1 cellular context compared by ENCODE assay signal in the genomic region with DNA sequence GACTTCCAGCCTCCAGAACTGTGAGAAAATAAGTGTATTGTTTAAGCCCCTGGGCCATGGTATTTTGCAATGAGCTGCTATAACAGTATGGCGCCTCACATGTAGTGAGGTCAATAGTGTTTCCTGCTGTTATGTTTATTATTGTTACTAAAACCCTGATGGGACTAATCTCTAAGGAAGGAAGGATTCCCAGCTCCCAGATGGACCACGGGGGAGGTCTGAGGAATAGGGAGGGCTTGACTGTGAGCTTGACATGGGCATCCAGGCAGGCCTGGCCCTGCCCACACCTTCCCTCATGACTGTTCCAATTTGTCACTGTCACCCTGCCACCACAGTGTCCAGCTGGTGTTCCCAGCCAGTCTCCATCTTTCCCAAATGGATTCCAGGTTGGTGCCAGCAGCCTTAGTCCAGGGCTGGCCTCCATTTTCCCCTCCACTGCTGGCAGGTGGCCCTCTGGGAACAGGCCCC.
TF ChIP-seq lines count a peak whose summit lies in the region.

No MANE protein-coding gene starts in this region.

TF ChIP-seq in SK-N-SH treated with all-trans-retinoic acid at 6 μM for 48 hours, 23 proteins besides CTCF, POLR2A, EP300 and RAD21:
- TF ChIP-seq ZFP3 (CRISPR knock-in tag; IDR thresholded peaks at IDR 0.05) (no peak), TOX (CRISPR knock-in tag; IDR thresholded peaks at IDR 0.05; ENCODE audit: borderline replicate concordance) (no peak), GLIS3 (CRISPR knock-in tag; IDR thresholded peaks at IDR 0.05) (no peak), ARNTL (CRISPR knock-in tag; IDR thresholded peaks at IDR 0.05; ENCODE audit: borderline replicate concordance, low read depth) (no peak), OSR1 (CRISPR knock-in tag; IDR thresholded peaks at IDR 0.05) (no peak), RARB (CRISPR knock-in tag; IDR thresholded peaks at IDR 0.05) (no peak), PPARA (CRISPR knock-in tag; IDR thresholded peaks at IDR 0.05; ENCODE audit: borderline replicate concordance) (no peak), TCF4 (CRISPR knock-in tag; IDR thresholded peaks at IDR 0.05; ENCODE audit: borderline replicate concordance) (no peak), SNAI2 (CRISPR knock-in tag; IDR thresholded peaks at IDR 0.05) (no peak), ZNF8 (CRISPR knock-in tag; IDR thresholded peaks at IDR 0.05) (no peak)
- TF ChIP-seq, protein P1, sequence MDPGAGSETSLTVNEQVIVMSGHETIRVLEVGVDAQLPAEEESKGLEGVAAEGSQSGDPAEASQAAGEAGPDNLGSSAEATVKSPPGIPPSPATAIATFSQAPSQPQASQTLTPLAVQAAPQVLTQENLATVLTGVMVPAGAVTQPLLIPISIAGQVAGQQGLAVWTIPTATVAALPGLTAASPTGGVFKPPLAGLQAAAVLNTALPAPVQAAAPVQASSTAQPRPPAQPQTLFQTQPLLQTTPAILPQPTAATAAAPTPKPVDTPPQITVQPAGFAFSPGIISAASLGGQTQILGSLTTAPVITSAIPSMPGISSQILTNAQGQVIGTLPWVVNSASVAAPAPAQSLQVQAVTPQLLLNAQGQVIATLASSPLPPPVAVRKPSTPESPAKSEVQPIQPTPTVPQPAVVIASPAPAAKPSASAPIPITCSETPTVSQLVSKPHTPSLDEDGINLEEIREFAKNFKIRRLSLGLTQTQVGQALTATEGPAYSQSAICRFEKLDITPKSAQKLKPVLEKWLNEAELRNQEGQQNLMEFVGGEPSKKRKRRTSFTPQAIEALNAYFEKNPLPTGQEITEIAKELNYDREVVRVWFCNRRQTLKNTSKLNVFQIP (CRISPR knock-in tag; IDR thresholded peaks at IDR 0.05; ENCODE audit: borderline replicate concordance, low read depth), result no peak
- TF ChIP-seq, protein P2, sequence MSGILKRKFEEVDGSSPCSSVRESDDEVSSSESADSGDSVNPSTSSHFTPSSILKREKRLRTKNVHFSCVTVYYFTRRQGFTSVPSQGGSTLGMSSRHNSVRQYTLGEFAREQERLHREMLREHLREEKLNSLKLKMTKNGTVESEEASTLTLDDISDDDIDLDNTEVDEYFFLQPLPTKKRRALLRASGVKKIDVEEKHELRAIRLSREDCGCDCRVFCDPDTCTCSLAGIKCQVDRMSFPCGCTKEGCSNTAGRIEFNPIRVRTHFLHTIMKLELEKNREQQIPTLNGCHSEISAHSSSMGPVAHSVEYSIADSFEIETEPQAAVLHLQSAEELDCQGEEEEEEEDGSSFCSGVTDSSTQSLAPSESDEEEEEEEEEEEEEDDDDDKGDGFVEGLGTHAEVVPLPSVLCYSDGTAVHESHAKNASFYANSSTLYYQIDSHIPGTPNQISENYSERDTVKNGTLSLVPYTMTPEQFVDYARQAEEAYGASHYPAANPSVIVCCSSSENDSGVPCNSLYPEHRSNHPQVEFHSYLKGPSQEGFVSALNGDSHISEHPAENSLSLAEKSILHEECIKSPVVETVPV (CRISPR knock-in tag; IDR thresholded peaks at IDR 0.05), result no peak
- TF ChIP-seq, protein P3, sequence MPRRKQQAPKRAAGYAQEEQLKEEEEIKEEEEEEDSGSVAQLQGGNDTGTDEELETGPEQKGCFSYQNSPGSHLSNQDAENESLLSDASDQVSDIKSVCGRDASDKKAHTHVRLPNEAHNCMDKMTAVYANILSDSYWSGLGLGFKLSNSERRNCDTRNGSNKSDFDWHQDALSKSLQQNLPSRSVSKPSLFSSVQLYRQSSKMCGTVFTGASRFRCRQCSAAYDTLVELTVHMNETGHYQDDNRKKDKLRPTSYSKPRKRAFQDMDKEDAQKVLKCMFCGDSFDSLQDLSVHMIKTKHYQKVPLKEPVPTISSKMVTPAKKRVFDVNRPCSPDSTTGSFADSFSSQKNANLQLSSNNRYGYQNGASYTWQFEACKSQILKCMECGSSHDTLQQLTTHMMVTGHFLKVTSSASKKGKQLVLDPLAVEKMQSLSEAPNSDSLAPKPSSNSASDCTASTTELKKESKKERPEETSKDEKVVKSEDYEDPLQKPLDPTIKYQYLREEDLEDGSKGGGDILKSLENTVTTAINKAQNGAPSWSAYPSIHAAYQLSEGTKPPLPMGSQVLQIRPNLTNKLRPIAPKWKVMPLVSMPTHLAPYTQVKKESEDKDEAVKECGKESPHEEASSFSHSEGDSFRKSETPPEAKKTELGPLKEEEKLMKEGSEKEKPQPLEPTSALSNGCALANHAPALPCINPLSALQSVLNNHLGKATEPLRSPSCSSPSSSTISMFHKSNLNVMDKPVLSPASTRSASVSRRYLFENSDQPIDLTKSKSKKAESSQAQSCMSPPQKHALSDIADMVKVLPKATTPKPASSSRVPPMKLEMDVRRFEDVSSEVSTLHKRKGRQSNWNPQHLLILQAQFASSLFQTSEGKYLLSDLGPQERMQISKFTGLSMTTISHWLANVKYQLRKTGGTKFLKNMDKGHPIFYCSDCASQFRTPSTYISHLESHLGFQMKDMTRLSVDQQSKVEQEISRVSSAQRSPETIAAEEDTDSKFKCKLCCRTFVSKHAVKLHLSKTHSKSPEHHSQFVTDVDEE (CRISPR knock-in tag; IDR thresholded peaks at IDR 0.05), result no peak
